8 cellular contexts compared by ENCODE assay signal in the genomic region with DNA sequence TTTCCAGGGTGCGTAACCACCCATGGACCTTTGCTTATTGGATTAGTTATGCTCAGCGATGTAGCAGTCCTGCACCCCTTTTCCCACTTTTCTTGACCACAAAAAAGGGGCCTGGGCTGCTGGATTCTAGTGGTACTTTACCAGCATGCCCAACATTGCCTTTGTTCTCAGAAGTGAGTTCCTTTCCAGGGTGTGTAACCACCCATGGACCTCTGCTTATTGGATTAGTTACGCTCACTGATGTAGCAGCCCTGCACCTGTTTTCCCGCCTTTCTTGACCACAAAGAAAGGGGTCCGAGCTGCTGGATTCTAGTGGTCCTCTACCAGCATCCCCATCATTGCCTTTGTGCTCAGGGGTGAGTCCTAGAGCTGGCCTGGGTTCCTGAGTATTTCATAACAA.
"Had no signal": no experiment of that assay in that cellular context is flagged by ENCODE, and none has a peak within 500 bp of the region (broad histone marks: within the 10 kb centered on the region; RNA-seq: fewer than 3 reads in every experiment).

No MANE protein-coding gene starts in this region.

- H3K4me3 ChIP-seq: GM12878 had no signal

- DNase-seq: GDM1, GF-D8 had no signal

- FAIRE-seq: G401.6, GM12878, GM12891, GM12892, GM18507, GM19239 had no signal
